Comparison of ENCODE assay signal across 10 cellular contexts in genomic region chr10:103472005-103472404, GRCh38. TPM values are rescaled to one million over a fixed set of nuclear protein-coding genes. Genes with fewer than 3 reads are reported as not detected.
DNase-seq lines count a peak whose midpoint lies in the region; ATAC-seq and TF ChIP-seq lines count a peak whose summit lies in the region.
"Had no signal": no experiment of that assay in that cellular context is flagged by ENCODE, and none has a peak within 500 bp of the region (broad histone marks: within the 10 kb centered on the region; RNA-seq: fewer than 3 reads in every experiment).

No MANE protein-coding gene starts in this region.

- no peak for TF ChIP-seq EP300 in stomach (IDR thresholded peaks at IDR 0.05)

- CTCF ChIA-PET in activated CD8-positive, alpha-beta T cell treated with anti-CD3 and anti-CD28 coated beads for 36 hours (lab: Charles Lee): interaction anchor here (1.0 to 7.0 kb wide), 4 partner anchors 9 to 28 kb away, joined by 3 to 42 read pairs (median 5); no protein-coding TSS in a partner anchor

- H3K36me3 ChIP-seq in stomach: no peaks in the 10 kb centered on the region

- peak overlapping the region in 4 of 5 donors; percentile 52 to 65 (median 52) for H3K27ac ChIP-seq in stomach

- peaks cover 0 to 15% (median 0%) of the 10 kb centered on the region in 3 donors for H3K27me3 ChIP-seq in stomach
- H3K27me3 ChIP-seq: body of pancreas had no signal

- DNase-seq in activated T-cell treated with anti-CD3 and anti-CD28 coated beads, Interleukin-2, amount 50 U/mL, for 24 hours: no peak
- DNase-seq in activated T-cell treated with anti-CD3 and anti-CD28 coated beads, Interleukin-2, amount 50 U/mL, for 48 hours: no peak
- DNase-seq in activated CD8-positive, alpha-beta T cell treated with anti-CD3 and anti-CD28 coated beads for 36 hours: no peak
- DNase-seq in stomach (no peak), NCI-H1436 (lab: John Stamatoyannopoulos, UW) (no peak), left cardiac atrium (no peak)
- DNase-seq: NCI-H1092 had no signal

- ATAC-seq in HG03108 (IDR thresholded peaks at IDR 0.05; ENCODE audit: unreplicated experiment) (peak; percentile 28), left cardiac atrium (no peak), GM18520 (IDR thresholded peaks at IDR 0.05; ENCODE audit: unreplicated experiment) (no peak)
- no peak for ATAC-seq in activated CD8-positive, alpha-beta T cell treated with anti-CD3 and anti-CD28 coated beads for 36 hours

- H3K4me3 ChIP-seq in stomach: no peak overlapping the region
- H3K4me3 ChIP-seq: body of pancreas had no signal

- H3K36me3 Mint-ChIP-seq in activated T-cell treated with anti-CD3 and anti-CD28 coated beads, Interleukin-2, amount 50 U/mL, for 24 hours (ENCODE audit: low read depth): no peaks in the 10 kb centered on the region
- H3K36me3 Mint-ChIP-seq in activated CD8-positive, alpha-beta T cell treated with anti-CD3 and anti-CD28 coated beads for 36 hours (ENCODE audit: low read depth): no peaks in the 10 kb centered on the region

- no peaks in the 10 kb centered on the region for H3K27me3 Mint-ChIP-seq in activated T-cell treated with anti-CD3 and anti-CD28 coated beads, Interleukin-2, amount 50 U/mL, for 24 hours
- no peaks in the 10 kb centered on the region for H3K27me3 Mint-ChIP-seq in activated CD8-positive, alpha-beta T cell treated with anti-CD3 and anti-CD28 coated beads for 36 hours

- POLR2A ChIA-PET in activated CD8-positive, alpha-beta T cell treated with anti-CD3 and anti-CD28 coated beads for 36 hours (lab: Charles Lee): interaction anchor here (1.5 to 2.0 kb wide), 2 partner anchors 20 to 27 kb away, joined by 3 to 7 read pairs; partner anchors contain the start of gene CALHM2

- intact Hi-C loops in activated CD8-positive, alpha-beta T cell treated with anti-CD3 and anti-CD28 coated beads for 36 hours (cut with micrococcal nuclease): no loop called here
- intact Hi-C loops in stomach (cut with DNase I; ENCODE audit: low total_unique reads): no loop called here
- intact Hi-C loops in left cardiac atrium (cut with DNase I): no loop called here

- no peaks in the 10 kb centered on the region for H3K9me3 ChIP-seq in stomach
- H3K9me3 ChIP-seq: body of pancreas had no signal

- peak overlapping the region; percentile 53 for H3K4me3 Mint-ChIP-seq in activated T-cell treated with anti-CD3 and anti-CD28 coated beads, Interleukin-2, amount 50 U/mL, for 24 hours
- H3K4me3 Mint-ChIP-seq in activated CD8-positive, alpha-beta T cell treated with anti-CD3 and anti-CD28 coated beads for 36 hours: peak overlapping the region; percentile 46

- WGBS in stomach, 5 donors: 77 to 90% (median 86%) methylated on average over 2 of the region's 2 CpGs

- TF ChIP-seq CTCF in activated CD8-positive, alpha-beta T cell treated with anti-CD3 and anti-CD28 coated beads for 36 hours (IDR thresholded peaks at IDR 0.05): no peak
- TF ChIP-seq CTCF in stomach (IDR thresholded peaks at IDR 0.05): no peak

- no peak for TF ChIP-seq POLR2A in stomach (IDR thresholded peaks at IDR 0.05)

- H3K4me1 Mint-ChIP-seq in activated T-cell treated with anti-CD3 and anti-CD28 coated beads, Interleukin-2, amount 50 U/mL, for 24 hours (ENCODE audit: low read depth): peaks cover 27% of the 10 kb centered on the region
- H3K4me1 Mint-ChIP-seq in activated CD8-positive, alpha-beta T cell treated with anti-CD3 and anti-CD28 coated beads for 36 hours (ENCODE audit: low read depth): peaks cover 19% of the 10 kb centered on the region

- peaks cover 0 to 13% (median 4%) of the 10 kb centered on the region in 4 donors for H3K4me1 ChIP-seq in stomach
- H3K4me1 ChIP-seq: body of pancreas had no signal

- H3K9me3 Mint-ChIP-seq in activated T-cell treated with anti-CD3 and anti-CD28 coated beads, Interleukin-2, amount 50 U/mL, for 24 hours: no peaks in the 10 kb centered on the region
- no peaks in the 10 kb centered on the region for H3K9me3 Mint-ChIP-seq in activated CD8-positive, alpha-beta T cell treated with anti-CD3 and anti-CD28 coated beads for 36 hours

- H3K27ac Mint-ChIP-seq in activated T-cell treated with anti-CD3 and anti-CD28 coated beads, Interleukin-2, amount 50 U/mL, for 24 hours: peak overlapping the region; percentile 87
- peak overlapping the region; percentile 88 for H3K27ac Mint-ChIP-seq in activated CD8-positive, alpha-beta T cell treated with anti-CD3 and anti-CD28 coated beads for 36 hours

RNA-seq across cellular contexts. Expression of gene CALHM3, which starts 7.0 kb away (rescaled TPM):
- not detected for total RNA-seq in activated CD8-positive, alpha-beta T cell treated with anti-CD3 and anti-CD28 coated beads for 36 hours
- total RNA-seq in stomach: not detected
- polyA plus RNA-seq in stomach: not detected
- not detected for total RNA-seq in left cardiac atrium

RNA-seq across cellular contexts. Expression of gene CALHM1, which starts 13.3 kb away (rescaled TPM):
- not detected for total RNA-seq in activated CD8-positive, alpha-beta T cell treated with anti-CD3 and anti-CD28 coated beads for 36 hours
- total RNA-seq in stomach (not detected), left cardiac atrium (not detected)
- not detected for polyA plus RNA-seq in stomach
- total RNA-seq: body of pancreas had no signal

RNA-seq across cellular contexts. Expression of gene CALHM2, which starts 19.8 kb away (rescaled TPM):
- total RNA-seq in activated CD8-positive, alpha-beta T cell treated with anti-CD3 and anti-CD28 coated beads for 36 hours: 1 to 10 TPM; 7.6 to 9.5 TPM
- total RNA-seq in stomach: 10 to 100 TPM in 2 of 5 donors, 1 to 10 TPM in 3; 1.8 to 30.1 (median 6.4) TPM
- 10 to 100 TPM in 2 of 3 donors, 1 to 10 TPM in 1; 7.4 to 13.3 (median 12.7) TPM for polyA plus RNA-seq in stomach
- total RNA-seq in left cardiac atrium: 10 to 100 TPM; 25.6 to 30.8 TPM

RNA-seq across cellular contexts. Expression of gene NEURL1, which starts 21.5 kb away (rescaled TPM):
- 1 to 10 TPM; 1.7 to 1.9 TPM for total RNA-seq in activated CD8-positive, alpha-beta T cell treated with anti-CD3 and anti-CD28 coated beads for 36 hours
- total RNA-seq in stomach (100 to 1,000 TPM in 1 of 5 donors, 1 to 10 TPM in 3, under 1 TPM in 1; 0.89 to 136 (median 3.3) TPM), left cardiac atrium (under 1 TPM; 0.12 to 0.39 TPM)
- 1 to 10 TPM; 1.2 to 9.5 (median 2.7) TPM for polyA plus RNA-seq in stomach
